ENCODE assay signal across 14 cellular contexts in genomic region chr17:68379692-68380677, GRCh38.
DNase-seq lines count a peak whose midpoint lies in the region; ATAC-seq and TF ChIP-seq lines count a peak whose summit lies in the region.
"Had no signal": no experiment of that assay in that cellular context is flagged by ENCODE, and none has a peak within 500 bp of the region (broad histone marks: within the 10 kb centered on the region; RNA-seq: fewer than 3 reads in every experiment).

No MANE protein-coding gene starts in this region.

- H3K4me3 ChIP-seq in ascending aorta: no peak overlapping the region
- H3K4me3 ChIP-seq in lung: no peak overlapping the region

- DNase-seq in NCI-H2107 treated with DMSO at 0.1 percent for 48 hours (lab: John Stamatoyannopoulos, UW; ENCODE audit: unreplicated experiment) (peak; percentile 68), NCI-H2107 (lab: John Stamatoyannopoulos, UW) (no peak), ascending aorta (ENCODE audit: low spot score in 2 of 2) (no peak), lung (ENCODE audit: low spot score) (no peak), pons (ENCODE audit: low spot score) (no peak)
- no peak for DNase-seq in activated naive CD4-positive, alpha-beta T cell treated with anti-CD3 and anti-CD28 coated beads, Interleukin-2, amount 50 U/mL, for 16 hours
- DNase-seq: activated CD4-positive, CD25-positive, alpha-beta regulatory T cell; activated CD8-positive, alpha-beta memory T cell treated with anti-CD3 and anti-CD28 coated beads, Interleukin-2, amount 50 U/mL, for 48 hours; GF-D8; H7; NCI-H2081; retina had no signal

- TF ChIP-seq CTCF in ascending aorta (IDR thresholded peaks at IDR 0.05): no peak
- no peak for TF ChIP-seq CTCF in lung (IDR thresholded peaks at IDR 0.05; ENCODE audit: control extremely low read depth, extremely low read depth)

- H3K36me3 ChIP-seq in ascending aorta (no peaks in the 10 kb centered on the region), lung (ENCODE audit: control insufficient read depth in 2 of 2, insufficient read depth in 2 of 2, low read length in 2 of 2) (no peaks in the 10 kb centered on the region)

- intact Hi-C loops in ascending aorta (cut with DNase I): loop anchor here (5.0 kb wide), 1 partner anchor 132 kb away; the partner anchor contains the start of gene PRKAR1A

- no peak for ATAC-seq in lung (ENCODE audit: insufficient read depth, low FRiP score)
- ATAC-seq in HG02852 (IDR thresholded peaks at IDR 0.05; ENCODE audit: unreplicated experiment): no peak

- peaks cover 12% of the 10 kb centered on the region in 2 donors for H3K4me1 ChIP-seq in ascending aorta
- H3K4me1 ChIP-seq in lung (ENCODE audit: control insufficient read depth in 2 of 2, insufficient read depth in 2 of 2, low read length in 2 of 2): peaks cover 12 to 19% of the 10 kb centered on the region in 2 donors

- 93% methylated on average over 11 of the region's 11 CpGs for WGBS in lung, 2 donors

- peak overlapping the region; percentile 76 to 77 for H3K27ac ChIP-seq in ascending aorta
- H3K27ac ChIP-seq in lung (ENCODE audit: low read depth in 1 of 2, low read length in 1 of 2): peak overlapping the region; percentile 91
- peak overlapping the region; percentile 18 for H3K27ac ChIP-seq in temporal lobe (ENCODE audit: low read depth, low read length)

- H3K9me3 ChIP-seq in ascending aorta (no peaks in the 10 kb centered on the region), lung (ENCODE audit: control insufficient read depth in 2 of 2, insufficient read depth in 1 of 2, low read length in 1 of 2) (no peaks in the 10 kb centered on the region)

- H3K27me3 ChIP-seq in ascending aorta (no peaks in the 10 kb centered on the region), lung (ENCODE audit: control insufficient read depth, insufficient read depth) (no peaks in the 10 kb centered on the region)

Comparison
In these comparisons a context has a peak if more than half of its experiments do, and no peak if none do; other contexts are left out.
1. H3K27ac ChIP-seq: peak in every context shown above with its lines; median percentile 91 in lung; 76 in ascending aorta; 18 in temporal lobe.